Comparison of ENCODE assay signal across 1 cellular context in the genomic region with DNA sequence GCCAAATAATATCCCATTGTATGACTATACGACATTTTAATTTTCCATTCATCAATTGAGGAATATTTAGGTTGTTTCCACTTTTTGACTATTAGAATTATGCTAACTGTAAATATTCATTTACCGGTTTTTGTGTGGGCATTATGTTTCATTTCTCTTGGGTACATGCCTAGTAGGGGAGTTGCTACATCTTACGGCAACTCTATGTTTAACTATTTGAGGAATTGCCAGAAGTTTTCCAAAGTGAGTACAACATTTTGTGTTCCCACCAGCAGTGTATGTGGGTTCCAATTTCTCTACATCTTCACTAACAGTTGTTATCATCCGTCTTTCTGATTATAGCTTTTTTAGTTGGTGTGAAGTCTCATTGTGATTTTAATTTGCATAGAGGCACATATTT.
TF ChIP-seq lines count a peak whose summit lies in the region.

No MANE protein-coding gene starts in this region.

TF ChIP-seq in GM12878, 131 proteins besides CTCF, POLR2A, EP300 and RAD21:
- TF ChIP-seq CEBPB (IDR thresholded peaks at IDR 0.05; ENCODE audit: borderline replicate concordance in 1 of 2, low read depth in 2 of 2, low read length in 2 of 2), result no peak
- TF ChIP-seq BRCA1 (IDR thresholded peaks at IDR 0.05; ENCODE audit: low read depth, low read length), result no peak
- no peak for TF ChIP-seq ZSCAN29 (IDR thresholded peaks at IDR 0.05)
- no peak for TF ChIP-seq FOS (IDR thresholded peaks at IDR 0.05; ENCODE audit: borderline replicate concordance, extremely low read depth, insufficient read length)
- TF ChIP-seq ZNF622 (IDR thresholded peaks at IDR 0.05), result no peak
- TF ChIP-seq CEBPZ (IDR thresholded peaks at IDR 0.05; ENCODE audit: low read depth, low read length), result no peak
- TF ChIP-seq JUND (IDR thresholded peaks at IDR 0.05; ENCODE audit: low read depth, low read length), result no peak
- TF ChIP-seq MTA3 (IDR thresholded peaks at IDR 0.05; ENCODE audit: borderline replicate concordance, low read length), result no peak
- TF ChIP-seq HSF1 (IDR thresholded peaks at IDR 0.05; ENCODE audit: low read depth, low read length), result no peak
- TF ChIP-seq ATF3 (IDR thresholded peaks at IDR 0.05; ENCODE audit: borderline replicate concordance, extremely low read depth, low read depth, low read length), result no peak
- TF ChIP-seq NFXL1 (IDR thresholded peaks at IDR 0.05; ENCODE audit: borderline replicate concordance), result no peak
- TF ChIP-seq ZNF217 (IDR thresholded peaks at IDR 0.05), result no peak
- TF ChIP-seq MEF2B (IDR thresholded peaks at IDR 0.05; ENCODE audit: partially characterized antibody, poor library complexity, severe bottlenecking), result no peak
- TF ChIP-seq CBX3 (IDR thresholded peaks at IDR 0.05; ENCODE audit: borderline replicate concordance, low read depth), result no peak
- no peak for TF ChIP-seq SMARCA5 (IDR thresholded peaks at IDR 0.05)
